Comparison of ENCODE assay signal across 15 cellular contexts in the genomic region with DNA sequence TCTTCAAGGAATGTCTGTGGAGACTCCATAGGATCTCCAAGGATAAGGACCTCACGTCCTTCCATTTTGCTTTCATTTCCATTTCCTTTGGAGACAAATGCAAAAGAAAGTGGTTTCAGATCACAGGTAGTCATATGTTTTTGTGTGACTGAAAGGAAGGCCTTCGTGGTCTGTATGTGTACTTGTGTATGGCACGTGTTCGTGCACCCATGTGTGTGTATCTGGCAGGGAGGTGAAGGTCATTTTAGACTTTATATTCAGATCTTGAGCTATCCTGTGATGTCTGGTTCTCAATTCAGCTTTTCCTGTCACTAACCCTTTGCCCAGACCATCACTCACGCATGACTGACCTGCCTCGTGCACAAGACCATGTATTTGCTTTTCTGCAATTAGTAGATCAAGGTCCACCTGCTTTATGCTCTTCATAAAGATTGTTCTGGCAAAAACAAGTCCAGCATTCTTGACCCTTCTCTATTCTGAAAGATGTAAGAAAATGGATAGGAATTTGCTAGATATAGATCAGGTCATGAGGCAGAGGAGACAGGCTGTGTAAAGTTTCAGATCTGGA.
"Had no signal": no experiment of that assay in that cellular context is flagged by ENCODE, and none has a peak within 500 bp of the region (broad histone marks: within the 10 kb centered on the region; RNA-seq: fewer than 3 reads in every experiment).

No MANE protein-coding gene starts in this region.

- H3K4me3 ChIP-seq: coronary artery, heart right ventricle, left ventricle myocardium inferior, lung, pancreas, uterus had no signal

- H3K27me3 ChIP-seq: heart right ventricle, pancreas, uterus had no signal

- DNase-seq: effector CD4-positive, alpha-beta T cell; heart right ventricle; islet precursor cell; left ventricle myocardium inferior; mesenchymal stem cell; midbrain; occipital lobe; pancreas; stimulated activated CD4-positive, alpha-beta T cell treated with anti-CD3 and anti-CD28 coated beads, Interleukin-12 subunit alpha, Interleukin-12 subunit beta, amount 100 ng/mL, for 4 hours; stimulated activated naive CD4-positive, alpha-beta T cell treated with Interleukin-2 at 50 U/mL for 16 hours; uterus had no signal

- H3K4me1 ChIP-seq: heart right ventricle, left ventricle myocardium inferior, pancreas, uterus had no signal

- ATAC-seq: heart right ventricle; natural killer cell treated with Interleukin-12 subunit alpha and Interleukin-12 subunit beta and Interleukin-15 and Interleukin-18, amount 100 ng/mL, for 72 hours; sciatic nerve had no signal

- H3K9me3 ChIP-seq: pancreas, uterus had no signal

- H3K27ac ChIP-seq: coronary artery, heart right ventricle, left ventricle myocardium inferior, pancreas, uterus had no signal

- H3K36me3 ChIP-seq: heart right ventricle, left ventricle myocardium inferior, pancreas, uterus had no signal
